In genomic region chr18:22094375-22094767, GRCh38 we compare ENCODE assay signal across 22 cellular contexts.
DNase-seq lines count a peak whose midpoint lies in the region; ATAC-seq and FAIRE-seq lines count a peak whose summit lies in the region.
"Had no signal": no experiment of that assay in that cellular context is flagged by ENCODE, and none has a peak within 500 bp of the region (broad histone marks: within the 10 kb centered on the region; RNA-seq: fewer than 3 reads in every experiment).

No MANE protein-coding gene starts in this region.

- no peak for FAIRE-seq in small intestine (lab: Jason Lieb, UNC)
- FAIRE-seq: D721Med, GM12878, H54 had no signal

- ATAC-seq in left colon (peak; percentile 63), GM21515 (IDR thresholded peaks at IDR 0.05; ENCODE audit: unreplicated experiment) (no peak)
- ATAC-seq: GM12878 had no signal

- no peak overlapping the region for H3K4me3 ChIP-seq in HUES48 (ENCODE audit: low read depth, low read length)
- H3K4me3 ChIP-seq in small intestine (ENCODE audit: low read depth in 1 of 2, low read length in 2 of 2), result no peak overlapping the region
- H3K4me3 ChIP-seq: GM12878, SJSA1 had no signal

- peak overlapping the region; percentile 25 for H3K27ac ChIP-seq in HUES48 (ENCODE audit: low read depth, low read length)
- no peak overlapping the region for H3K27ac ChIP-seq in small intestine (ENCODE audit: low read depth in 1 of 2, low read length in 1 of 2)
- H3K27ac ChIP-seq: SJSA1 had no signal

- WGBS in small intestine, 3 donors, result 16 to 41% (median 22%) methylated on average over 4 of the region's 4 CpGs

- DNase-seq in NCI-H82 treated with DMSO at 0.1 percent for 48 hours (lab: John Stamatoyannopoulos, UW; ENCODE audit: unreplicated experiment), result peak; percentile 48
- DNase-seq in left colon, result no peak
- peak; percentile 25 for DNase-seq in small intestine
- no peak for DNase-seq in COR-L47 (lab: John Stamatoyannopoulos, UW)
- no peak for DNase-seq in NCI-H2029 treated with DMSO at 0.1 percent for 48 hours (lab: John Stamatoyannopoulos, UW)
- DNase-seq: GDM1, Karpas-422, NCI-H1092, NCI-H1417 treated with DMSO at 0.1 percent for 48 hours, NCI-H187, NCI-H2171 treated with DMSO at 0.1 percent for 48 hours, NCI-H345, NCI-H526, Right ventricle myocardium superior, RPMI8226, T-helper 2 cell had no signal

- intact Hi-C loops in left colon (cut with DNase I, micrococcal nuclease), result no loop called here

- no peaks in the 10 kb centered on the region for H3K36me3 ChIP-seq in HUES48 (ENCODE audit: control insufficient read depth, insufficient read depth, low read length)
- H3K36me3 ChIP-seq in small intestine (ENCODE audit: control insufficient read depth in 2 of 2, insufficient read depth in 2 of 2, low read length in 2 of 2), result no peaks in the 10 kb centered on the region
- H3K36me3 ChIP-seq: SJSA1 had no signal

- H3K9me3 ChIP-seq in HUES48 (ENCODE audit: control insufficient read depth, insufficient read depth, low read length), result no peaks in the 10 kb centered on the region
- no peaks in the 10 kb centered on the region for H3K9me3 ChIP-seq in small intestine (ENCODE audit: control insufficient read depth, low read depth)
- H3K9me3 ChIP-seq: SJSA1 had no signal

- H3K9ac ChIP-seq in HUES48 (ENCODE audit: low read depth, low read length), result no peak overlapping the region

- H3K27me3 ChIP-seq in HUES48 (ENCODE audit: control insufficient read depth, insufficient read depth, low read length) (no peaks in the 10 kb centered on the region), small intestine (ENCODE audit: control insufficient read depth in 2 of 2, insufficient read depth in 2 of 2, low read length in 2 of 2) (no peaks in the 10 kb centered on the region)

- H3K4me1 ChIP-seq in HUES48 (ENCODE audit: control insufficient read depth, insufficient read depth, low read length), result no peaks in the 10 kb centered on the region
- H3K4me1 ChIP-seq in small intestine (ENCODE audit: control insufficient read depth in 2 of 2, insufficient read depth in 1 of 2, low read depth in 1 of 2, low read length in 1 of 2), result peaks cover 2 to 4% of the 10 kb centered on the region in 2 donors
- H3K4me1 ChIP-seq: SJSA1 had no signal

Comparison
In these comparisons a context has a peak if more than half of its experiments do, and no peak if none do; other contexts are left out.
1. DNase-seq: peak in NCI-H82 treated with DMSO at 0.1 percent for 48 hours (single experiment) and small intestine (single experiment); none in left colon (0 of 2), COR-L47 (single experiment) and NCI-H2029 treated with DMSO at 0.1 percent for 48 hours (single experiment).